8 cellular contexts compared by ENCODE assay signal in genomic region chr17:7572588-7573323, GRCh38. TPM values are rescaled to one million over a fixed set of nuclear protein-coding genes. Genes with fewer than 3 reads are reported as not detected.
DNase-seq lines count a peak whose midpoint lies in the region; ATAC-seq and TF ChIP-seq lines count a peak whose summit lies in the region.

No MANE protein-coding gene starts in this region.

- ATAC-seq in HG02852 (IDR thresholded peaks at IDR 0.05; ENCODE audit: unreplicated experiment) (peak; percentile 84), psoas muscle (peak; percentile 87 to 90 (median 90)), GM19463 (IDR thresholded peaks at IDR 0.05; ENCODE audit: unreplicated experiment) (no peak)

- H3K4me3 ChIP-seq in GM12865 (ENCODE audit: low read depth, low read length) (peak overlapping the region; percentile 95), right atrium auricular region (peak overlapping the region; percentile 100), psoas muscle (peak overlapping the region; percentile 100)

- WGBS in psoas muscle, 3 donors = 0 to 1% (median 0%) methylated on average over 52 to 73 of the region's 73 CpGs

- no peaks in the 10 kb centered on the region for H3K27me3 ChIP-seq in right atrium auricular region
- no peaks in the 10 kb centered on the region for H3K27me3 ChIP-seq in psoas muscle (ENCODE audit: insufficient read depth in 3 of 3, low read length in 2 of 3)

- H3K9me3 ChIP-seq in right atrium auricular region (no peaks in the 10 kb centered on the region), psoas muscle (no peaks in the 10 kb centered on the region)

- H3K4me1 ChIP-seq in right atrium auricular region (peaks cover 0 to 34% of the 10 kb centered on the region in 2 donors), psoas muscle (peaks cover 33% of the 10 kb centered on the region)

- peak; percentile 99 for DNase-seq in GM12865 (ENCODE audit: low read depth)
- DNase-seq in NCI-H187 (lab: John Stamatoyannopoulos, UW) = peak; percentile 90 to 94
- peak; percentile 99 for DNase-seq in T-helper 22 cell (ENCODE audit: low read depth)
- peak; percentile 88 to 100 (median 100) for DNase-seq in anterior cingulate cortex (lab: John Stamatoyannopoulos, UW)
- peak; percentile 100 for DNase-seq in right atrium auricular region (ENCODE audit: low spot score)
- DNase-seq in psoas muscle = peak; percentile 99 to 100

- TF ChIP-seq CTCF in GM12865 (IDR thresholded peaks at IDR 0.05; ENCODE audit: insufficient read depth, low read depth, low read length, missing control alignments) (no peak), right atrium auricular region (IDR thresholded peaks at IDR 0.05) (no peak), psoas muscle (IDR thresholded peaks at IDR 0.05) (no peak)

- H3K27ac ChIP-seq in right atrium auricular region (peak overlapping the region; percentile 100), psoas muscle (peak overlapping the region; percentile 100)

- intact Hi-C loops in psoas muscle (cut with DNase I) = no loop called here

- H3K36me3 ChIP-seq in right atrium auricular region = peaks cover 62% of the 10 kb centered on the region
- H3K36me3 ChIP-seq in psoas muscle (ENCODE audit: insufficient read depth in 1 of 2, low read depth in 1 of 2) = peaks cover 13 to 76% of the 10 kb centered on the region in 2 donors

RNA-seq across cellular contexts. Expression of gene CD68, which starts 6.7 kb away (rescaled TPM):
- total RNA-seq in right atrium auricular region = 10 to 100 TPM; 16.2 to 54.2 TPM
- 10 to 100 TPM; 15.8 to 38.4 (median 26.4) TPM for total RNA-seq in psoas muscle
- 100 to 1,000 TPM in 1 of 3 donors, 10 to 100 TPM in 2; 16.5 to 298 (median 21.8) TPM for polyA plus RNA-seq in psoas muscle

RNA-seq across cellular contexts. Expression of gene MPDU1, which starts 10.9 kb away (rescaled TPM):
- total RNA-seq in right atrium auricular region (10 to 100 TPM; 55.4 to 81.1 TPM), psoas muscle (10 to 100 TPM; 19.3 to 40.6 (median 34.1) TPM)
- 100 to 1,000 TPM in 1 of 3 donors, 10 to 100 TPM in 2; 53.6 to 147 (median 77.8) TPM for polyA plus RNA-seq in psoas muscle

RNA-seq across cellular contexts. Expression of gene SENP3, which starts 11.0 kb away (rescaled TPM):
- 10 to 100 TPM; 45.9 to 56.1 TPM for total RNA-seq in right atrium auricular region
- total RNA-seq in psoas muscle = 10 to 100 TPM; 24.0 to 40.7 (median 38.3) TPM
- polyA plus RNA-seq in psoas muscle = 10 to 100 TPM; 44.1 to 90.5 (median 76.1) TPM

RNA-seq across cellular contexts. Expression of gene TNFSF13, which starts 14.2 kb away (rescaled TPM):
- total RNA-seq in right atrium auricular region = 10 to 100 TPM; 11.0 to 16.9 TPM
- total RNA-seq in psoas muscle = 1 to 10 TPM; 4.0 to 5.4 (median 4.5) TPM
- polyA plus RNA-seq in psoas muscle = 1 to 10 TPM; 2.8 to 4.3 (median 3.1) TPM

RNA-seq across cellular contexts. Expression of gene SOX15, which starts 17.1 kb away (rescaled TPM):
- total RNA-seq in right atrium auricular region (10 to 100 TPM in 1 of 2 donors, 1 to 10 TPM in 1; 5.6 to 11.5 TPM), psoas muscle (under 1 TPM; 0.19 to 0.71 (median 0.28) TPM)
- polyA plus RNA-seq in psoas muscle = under 1 TPM; 0.11 to 0.20 (median 0.17) TPM
